35 cellular contexts compared by ENCODE assay signal in genomic region chr3:111164621-111165020, GRCh38.
"Had no signal": no experiment of that assay in that cellular context is flagged by ENCODE, and none has a peak within 500 bp of the region (broad histone marks: within the 10 kb centered on the region; RNA-seq: fewer than 3 reads in every experiment).

No MANE protein-coding gene starts in this region.

- H3K27me3 ChIP-seq: MG63 had no signal

- H3K36me3 ChIP-seq: MG63 had no signal

- DNase-seq: Karpas-422, Kasumi-1, KG1, MG63, MM.1S, MV-4-11, NCI-H1048, NCI-H1092, NCI-H1092 treated with DMSO at 0.1 percent for 48 hours, NCI-H1105, NCI-H1105 treated with DMSO at 0.1 percent for 48 hours, NCI-H1417, NCI-H1417 treated with DMSO at 0.1 percent for 48 hours, NCI-H1436, NCI-H1436 treated with DMSO at 0.1 percent for 48 hours, NCI-H146, NCI-H1694, NCI-H1694 treated with DMSO at 0.1 percent for 48 hours, NCI-H187, NCI-H187 treated with DMSO at 0.1 percent for 48 hours, NCI-H1930, NCI-H2029, NCI-H2029 treated with DMSO at 0.1 percent for 48 hours, NCI-H2081, NCI-H2081 treated with DMSO at 0.1 percent for 48 hours, NCI-H2107, NCI-H2171, NCI-H2171 treated with DMSO at 0.1 percent for 48 hours, NCI-H2227 treated with DMSO at 0.1 percent for 48 hours, NCI-H226, NCI-H345, NCI-H446, NCI-H446 treated with DMSO at 0.1 percent for 48 hours, NCI-H510A had no signal

- H3K4me3 ChIP-seq: MG63 had no signal

- H3K4me2 ChIP-seq: KMS-11 had no signal

- H3K27ac ChIP-seq: KMS-11 had no signal

- H3K9ac ChIP-seq: KMS-11 had no signal

- H3K9me3 ChIP-seq: MG63 had no signal
